ENCODE assay signal across 8 cellular contexts in genomic region chr6:26553739-26554668, GRCh38. TPM values are rescaled to one million over a fixed set of nuclear protein-coding genes. Genes with fewer than 3 reads are reported as not detected.
DNase-seq lines count a peak whose midpoint lies in the region; ATAC-seq and TF ChIP-seq lines count a peak whose summit lies in the region.

No MANE protein-coding gene starts in this region.

- H3K36me3 ChIP-seq in iPS-18a (ENCODE audit: control insufficient read depth, low read depth, low read length) (no peaks in the 10 kb centered on the region), gastrocnemius medialis (no peaks in the 10 kb centered on the region)

- peaks cover 3% of the 10 kb centered on the region for H3K4me1 ChIP-seq in iPS-18a (ENCODE audit: control insufficient read depth, low read depth, low read length)
- H3K4me1 ChIP-seq in gastrocnemius medialis, result peaks cover 10 to 13% of the 10 kb centered on the region in 2 donors

- H3K27me3 ChIP-seq in iPS-18a (ENCODE audit: control insufficient read depth, insufficient read depth, low read length), result no peaks in the 10 kb centered on the region
- H3K27me3 ChIP-seq in gastrocnemius medialis, result no peaks in the 10 kb centered on the region

- TF ChIP-seq POLR2A in gastrocnemius medialis (IDR thresholded peaks at IDR 0.05), result no peak

- H3K27ac ChIP-seq in iPS-18a (ENCODE audit: low read length) (no peak overlapping the region), gastrocnemius medialis (peak overlapping the region; percentile 75 to 85 (median 79))

- intact Hi-C loops in gastrocnemius medialis (cut with DNase I; ENCODE audit: low total_unique reads), result loop anchor here (1.0 to 10.0 kb wide), 4 partner anchors 14 to 921 kb away; partner anchors contain the start of gene ZNF184

- no peak for TF ChIP-seq CTCF in astrocyte of the spinal cord (IDR thresholded peaks at IDR 0.05; ENCODE audit: low read depth, low read length)
- no peak for TF ChIP-seq CTCF in gastrocnemius medialis (IDR thresholded peaks at IDR 0.05 in 4 of 5, conservative IDR thresholded peaks at IDR 0.05 in 1 of 5)

- DNase-seq in ELR (ENCODE audit: low read depth), result peak; percentile 93
- DNase-seq in NCI-H1694 treated with DMSO at 0.1 percent for 48 hours (lab: John Stamatoyannopoulos, UW), result peak; percentile 77
- peak; percentile 63 for DNase-seq in T-helper 9 cell
- peak; percentile 96 for DNase-seq in astrocyte of the spinal cord (ENCODE audit: low read depth, low spot score)
- DNase-seq in gastrocnemius medialis, result peak; percentile 44 to 72

- H3K9ac ChIP-seq in iPS-18a (ENCODE audit: low read length), result peak overlapping the region; percentile 63

- in situ Hi-C loops in astrocyte of the spinal cord (cut with HindIII; ENCODE audit: low sequenced_read_pairs), result no loop called here
- in situ Hi-C loops in gastrocnemius medialis (cut with MboI; ENCODE audit: low sequenced_read_pairs in 4 of 4), result no loop called here

- peak; percentile 39 for ATAC-seq in HG02588 (IDR thresholded peaks at IDR 0.05; ENCODE audit: unreplicated experiment)
- ATAC-seq in gastrocnemius medialis, result peak; percentile 96 to 97
- ATAC-seq in HG03521 (IDR thresholded peaks at IDR 0.05; ENCODE audit: unreplicated experiment), result no peak

- H3K9me3 ChIP-seq in iPS-18a (ENCODE audit: control insufficient read depth, low read depth, low read length) (no peaks in the 10 kb centered on the region), gastrocnemius medialis (no peaks in the 10 kb centered on the region)

- H3K4me3 ChIP-seq in astrocyte of the spinal cord (ENCODE audit: low read depth, low read length) (peak overlapping the region; percentile 52), iPS-18a (ENCODE audit: low read length) (peak overlapping the region; percentile 89), gastrocnemius medialis (peak overlapping the region; percentile 52 to 63 (median 60))

RNA-seq across cellular contexts. Expression of gene HMGN4, which starts 15.8 kb away (rescaled TPM):
- 10 to 100 TPM; 20.1 to 58.7 (median 28.4) TPM for total RNA-seq in gastrocnemius medialis

RNA-seq across cellular contexts. Expression of gene ABT1, which starts 42.7 kb away (rescaled TPM):
- 10 to 100 TPM in 1 of 4 donors, 1 to 10 TPM in 3; 7.1 to 13.2 (median 9.5) TPM for total RNA-seq in gastrocnemius medialis

RNA-seq across cellular contexts. Expression of gene BTN1A1, which starts 53.9 kb away (rescaled TPM):
- not detected for total RNA-seq in gastrocnemius medialis
